1 cellular context compared by ENCODE assay signal in the genomic region with DNA sequence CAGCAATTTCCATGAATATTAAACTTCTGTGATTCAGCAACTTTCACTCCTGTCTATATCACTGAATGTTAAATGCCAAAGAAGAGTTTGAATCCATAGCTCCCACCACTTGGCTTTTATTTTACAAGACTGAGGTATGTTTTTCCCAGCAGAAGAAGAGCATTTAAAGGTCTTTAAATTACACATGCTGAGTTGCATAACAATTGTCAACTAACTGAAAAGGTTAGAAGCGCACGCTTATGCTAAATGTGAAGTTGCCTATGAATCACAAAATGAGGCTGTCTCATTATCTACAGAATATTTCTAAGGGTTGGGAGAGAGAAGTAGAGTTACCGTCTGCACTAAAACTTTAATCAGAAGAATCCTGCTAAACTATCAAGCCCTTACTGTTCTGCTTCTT.
TF ChIP-seq lines count a peak whose summit lies in the region.

No MANE protein-coding gene starts in this region.

TF ChIP-seq in neural cell, 6 proteins besides CTCF, POLR2A, EP300 and RAD21 (continued from another document):
- TF ChIP-seq, protein P1, sequence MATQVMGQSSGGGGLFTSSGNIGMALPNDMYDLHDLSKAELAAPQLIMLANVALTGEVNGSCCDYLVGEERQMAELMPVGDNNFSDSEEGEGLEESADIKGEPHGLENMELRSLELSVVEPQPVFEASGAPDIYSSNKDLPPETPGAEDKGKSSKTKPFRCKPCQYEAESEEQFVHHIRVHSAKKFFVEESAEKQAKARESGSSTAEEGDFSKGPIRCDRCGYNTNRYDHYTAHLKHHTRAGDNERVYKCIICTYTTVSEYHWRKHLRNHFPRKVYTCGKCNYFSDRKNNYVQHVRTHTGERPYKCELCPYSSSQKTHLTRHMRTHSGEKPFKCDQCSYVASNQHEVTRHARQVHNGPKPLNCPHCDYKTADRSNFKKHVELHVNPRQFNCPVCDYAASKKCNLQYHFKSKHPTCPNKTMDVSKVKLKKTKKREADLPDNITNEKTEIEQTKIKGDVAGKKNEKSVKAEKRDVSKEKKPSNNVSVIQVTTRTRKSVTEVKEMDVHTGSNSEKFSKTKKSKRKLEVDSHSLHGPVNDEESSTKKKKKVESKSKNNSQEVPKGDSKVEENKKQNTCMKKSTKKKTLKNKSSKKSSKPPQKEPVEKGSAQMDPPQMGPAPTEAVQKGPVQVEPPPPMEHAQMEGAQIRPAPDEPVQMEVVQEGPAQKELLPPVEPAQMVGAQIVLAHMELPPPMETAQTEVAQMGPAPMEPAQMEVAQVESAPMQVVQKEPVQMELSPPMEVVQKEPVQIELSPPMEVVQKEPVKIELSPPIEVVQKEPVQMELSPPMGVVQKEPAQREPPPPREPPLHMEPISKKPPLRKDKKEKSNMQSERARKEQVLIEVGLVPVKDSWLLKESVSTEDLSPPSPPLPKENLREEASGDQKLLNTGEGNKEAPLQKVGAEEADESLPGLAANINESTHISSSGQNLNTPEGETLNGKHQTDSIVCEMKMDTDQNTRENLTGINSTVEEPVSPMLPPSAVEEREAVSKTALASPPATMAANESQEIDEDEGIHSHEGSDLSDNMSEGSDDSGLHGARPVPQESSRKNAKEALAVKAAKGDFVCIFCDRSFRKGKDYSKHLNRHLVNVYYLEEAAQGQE (IDR thresholded peaks at IDR 0.05; ENCODE audit: borderline replicate concordance), result no peak
TF ChIP-seq in neural cell: peak in this region for 0.
